Comparison of ENCODE assay signal across 1 cellular context in the genomic region with DNA sequence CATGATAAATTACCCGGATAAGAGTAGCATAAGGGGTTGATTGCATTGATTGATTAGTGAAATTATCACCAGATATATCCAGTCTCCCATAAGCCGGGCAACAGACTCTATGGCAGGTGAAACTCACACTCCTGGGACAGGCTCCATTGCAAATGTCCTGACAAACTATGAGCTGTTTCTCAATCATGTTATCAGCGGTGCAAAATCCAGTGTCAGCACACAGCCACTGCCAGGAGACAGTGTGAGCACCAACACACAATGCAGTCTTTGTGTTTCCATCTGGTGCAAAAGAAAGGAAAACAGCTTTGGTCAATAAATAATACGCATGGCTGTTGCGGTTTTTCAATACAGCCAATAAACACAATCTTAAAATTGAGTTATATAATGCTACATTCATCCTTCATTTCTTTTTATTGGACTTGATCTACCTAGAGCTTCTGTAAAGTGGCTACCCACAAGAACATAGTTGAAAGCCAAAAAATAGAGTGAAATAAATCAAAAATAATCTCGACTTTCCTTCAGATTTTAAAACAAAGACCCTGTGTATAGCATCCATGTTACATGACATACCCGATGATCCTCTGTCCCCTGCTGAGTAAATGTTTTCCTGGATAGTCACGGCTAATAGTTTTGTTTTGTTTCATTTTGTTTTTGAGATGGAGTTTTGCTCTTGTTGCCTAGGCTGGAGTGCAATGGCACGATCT.
A peak's percentile ranks its signal among the peaks of the same experiment; 100 is the strongest.
TF ChIP-seq lines count a peak whose summit lies in the region.

No MANE protein-coding gene starts in this region.

TF ChIP-seq in HepG2, 621 proteins besides CTCF, POLR2A, EP300 and RAD21 (continued from another document and continues in another):
- TF ChIP-seq, protein P1, sequence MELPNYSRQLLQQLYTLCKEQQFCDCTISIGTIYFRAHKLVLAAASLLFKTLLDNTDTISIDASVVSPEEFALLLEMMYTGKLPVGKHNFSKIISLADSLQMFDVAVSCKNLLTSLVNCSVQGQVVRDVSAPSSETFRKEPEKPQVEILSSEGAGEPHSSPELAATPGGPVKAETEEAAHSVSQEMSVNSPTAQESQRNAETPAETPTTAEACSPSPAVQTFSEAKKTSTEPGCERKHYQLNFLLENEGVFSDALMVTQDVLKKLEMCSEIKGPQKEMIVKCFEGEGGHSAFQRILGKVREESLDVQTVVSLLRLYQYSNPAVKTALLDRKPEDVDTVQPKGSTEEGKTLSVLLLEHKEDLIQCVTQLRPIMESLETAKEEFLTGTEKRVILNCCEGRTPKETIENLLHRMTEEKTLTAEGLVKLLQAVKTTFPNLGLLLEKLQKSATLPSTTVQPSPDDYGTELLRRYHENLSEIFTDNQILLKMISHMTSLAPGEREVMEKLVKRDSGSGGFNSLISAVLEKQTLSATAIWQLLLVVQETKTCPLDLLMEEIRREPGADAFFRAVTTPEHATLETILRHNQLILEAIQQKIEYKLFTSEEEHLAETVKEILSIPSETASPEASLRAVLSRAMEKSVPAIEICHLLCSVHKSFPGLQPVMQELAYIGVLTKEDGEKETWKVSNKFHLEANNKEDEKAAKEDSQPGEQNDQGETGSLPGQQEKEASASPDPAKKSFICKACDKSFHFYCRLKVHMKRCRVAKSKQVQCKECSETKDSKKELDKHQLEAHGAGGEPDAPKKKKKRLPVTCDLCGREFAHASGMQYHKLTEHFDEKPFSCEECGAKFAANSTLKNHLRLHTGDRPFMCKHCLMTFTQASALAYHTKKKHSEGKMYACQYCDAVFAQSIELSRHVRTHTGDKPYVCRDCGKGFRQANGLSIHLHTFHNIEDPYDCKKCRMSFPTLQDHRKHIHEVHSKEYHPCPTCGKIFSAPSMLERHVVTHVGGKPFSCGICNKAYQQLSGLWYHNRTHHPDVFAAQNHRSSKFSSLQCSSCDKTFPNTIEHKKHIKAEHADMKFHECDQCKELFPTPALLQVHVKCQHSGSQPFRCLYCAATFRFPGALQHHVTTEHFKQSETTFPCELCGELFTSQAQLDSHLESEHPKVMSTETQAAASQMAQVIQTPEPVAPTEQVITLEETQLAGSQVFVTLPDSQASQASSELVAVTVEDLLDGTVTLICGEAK (IDR thresholded peaks at IDR 0.05) = no peak
- TF ChIP-seq, protein P1 (CRISPR knock-in tag; IDR thresholded peaks at IDR 0.05) = no peak; the same call in 1 of the 2 replicates
- TF ChIP-seq MTA1 (CRISPR knock-in tag; IDR thresholded peaks at IDR 0.05; ENCODE audit: borderline replicate concordance) = no peak; the same call in 1 of the 2 replicates
- TF ChIP-seq RBM39 (IDR thresholded peaks at IDR 0.05; ENCODE audit: low read depth, low read length, poor library complexity, severe bottlenecking) = no peak
- TF ChIP-seq ZNF296 (CRISPR knock-in tag; conservative IDR thresholded peaks at IDR 0.05) = no peak
- no peak for TF ChIP-seq MAF1 (CRISPR knock-in tag; IDR thresholded peaks at IDR 0.05; ENCODE audit: borderline replicate concordance)
- TF ChIP-seq ZNF550 (CRISPR knock-in tag; IDR thresholded peaks at IDR 0.05; ENCODE audit: borderline replicate concordance) = no peak
- no peak for TF ChIP-seq TSC22D2 (CRISPR knock-in tag; IDR thresholded peaks at IDR 0.05; ENCODE audit: borderline replicate concordance)
- TF ChIP-seq ZMYM2 (CRISPR knock-in tag; IDR thresholded peaks at IDR 0.05) = no peak
- TF ChIP-seq ZNF850 (CRISPR knock-in tag; conservative IDR thresholded peaks at IDR 0.05) = no peak
- no peak for TF ChIP-seq ZNF761 (CRISPR knock-in tag; conservative IDR thresholded peaks at IDR 0.05)
- 0 out of 2 replicates have a peak, but pooled peaks have one; percentile 17 for TF ChIP-seq ZSCAN30 (CRISPR knock-in tag; IDR thresholded peaks at IDR 0.05)
- TF ChIP-seq HMG20B (CRISPR knock-in tag; conservative IDR thresholded peaks at IDR 0.05) = 0 out of 2 replicates have a peak, but pooled peaks have one; percentile 53
- no peak for TF ChIP-seq ZNF10 (CRISPR knock-in tag; IDR thresholded peaks at IDR 0.05; ENCODE audit: borderline replicate concordance, low read depth)
- no peak for TF ChIP-seq ZNF547 (CRISPR knock-in tag; IDR thresholded peaks at IDR 0.05)
- TF ChIP-seq ZNF383 (CRISPR knock-in tag; IDR thresholded peaks at IDR 0.05; ENCODE audit: borderline replicate concordance) = no peak
- TF ChIP-seq, protein P2, sequence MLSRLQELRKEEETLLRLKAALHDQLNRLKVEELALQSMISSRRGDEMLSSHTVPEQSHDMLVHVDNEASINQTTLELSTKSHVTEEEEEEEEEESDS (CRISPR knock-in tag; IDR thresholded peaks at IDR 0.05; ENCODE audit: borderline replicate concordance) = no peak
- no peak for TF ChIP-seq ZNF253 (CRISPR knock-in tag; IDR thresholded peaks at IDR 0.05; ENCODE audit: borderline replicate concordance)
- no peak for TF ChIP-seq SIN3A (IDR thresholded peaks at IDR 0.05; ENCODE audit: borderline replicate concordance, low read depth, low read length)
- no peak for TF ChIP-seq FLYWCH1 (CRISPR knock-in tag; IDR thresholded peaks at IDR 0.05)
- TF ChIP-seq, protein P3, sequence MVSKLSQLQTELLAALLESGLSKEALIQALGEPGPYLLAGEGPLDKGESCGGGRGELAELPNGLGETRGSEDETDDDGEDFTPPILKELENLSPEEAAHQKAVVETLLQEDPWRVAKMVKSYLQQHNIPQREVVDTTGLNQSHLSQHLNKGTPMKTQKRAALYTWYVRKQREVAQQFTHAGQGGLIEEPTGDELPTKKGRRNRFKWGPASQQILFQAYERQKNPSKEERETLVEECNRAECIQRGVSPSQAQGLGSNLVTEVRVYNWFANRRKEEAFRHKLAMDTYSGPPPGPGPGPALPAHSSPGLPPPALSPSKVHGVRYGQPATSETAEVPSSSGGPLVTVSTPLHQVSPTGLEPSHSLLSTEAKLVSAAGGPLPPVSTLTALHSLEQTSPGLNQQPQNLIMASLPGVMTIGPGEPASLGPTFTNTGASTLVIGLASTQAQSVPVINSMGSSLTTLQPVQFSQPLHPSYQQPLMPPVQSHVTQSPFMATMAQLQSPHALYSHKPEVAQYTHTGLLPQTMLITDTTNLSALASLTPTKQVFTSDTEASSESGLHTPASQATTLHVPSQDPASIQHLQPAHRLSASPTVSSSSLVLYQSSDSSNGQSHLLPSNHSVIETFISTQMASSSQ (IDR thresholded peaks at IDR 0.05; ENCODE audit: low read depth) = peak; percentile 44; the same call in 1 of the 2 replicates
- TF ChIP-seq, protein P3 (CRISPR knock-in tag; IDR thresholded peaks at IDR 0.05; ENCODE audit: borderline replicate concordance) = peak; percentile 77; the same call in 1 of the 2 replicates
- TF ChIP-seq, protein P4, sequence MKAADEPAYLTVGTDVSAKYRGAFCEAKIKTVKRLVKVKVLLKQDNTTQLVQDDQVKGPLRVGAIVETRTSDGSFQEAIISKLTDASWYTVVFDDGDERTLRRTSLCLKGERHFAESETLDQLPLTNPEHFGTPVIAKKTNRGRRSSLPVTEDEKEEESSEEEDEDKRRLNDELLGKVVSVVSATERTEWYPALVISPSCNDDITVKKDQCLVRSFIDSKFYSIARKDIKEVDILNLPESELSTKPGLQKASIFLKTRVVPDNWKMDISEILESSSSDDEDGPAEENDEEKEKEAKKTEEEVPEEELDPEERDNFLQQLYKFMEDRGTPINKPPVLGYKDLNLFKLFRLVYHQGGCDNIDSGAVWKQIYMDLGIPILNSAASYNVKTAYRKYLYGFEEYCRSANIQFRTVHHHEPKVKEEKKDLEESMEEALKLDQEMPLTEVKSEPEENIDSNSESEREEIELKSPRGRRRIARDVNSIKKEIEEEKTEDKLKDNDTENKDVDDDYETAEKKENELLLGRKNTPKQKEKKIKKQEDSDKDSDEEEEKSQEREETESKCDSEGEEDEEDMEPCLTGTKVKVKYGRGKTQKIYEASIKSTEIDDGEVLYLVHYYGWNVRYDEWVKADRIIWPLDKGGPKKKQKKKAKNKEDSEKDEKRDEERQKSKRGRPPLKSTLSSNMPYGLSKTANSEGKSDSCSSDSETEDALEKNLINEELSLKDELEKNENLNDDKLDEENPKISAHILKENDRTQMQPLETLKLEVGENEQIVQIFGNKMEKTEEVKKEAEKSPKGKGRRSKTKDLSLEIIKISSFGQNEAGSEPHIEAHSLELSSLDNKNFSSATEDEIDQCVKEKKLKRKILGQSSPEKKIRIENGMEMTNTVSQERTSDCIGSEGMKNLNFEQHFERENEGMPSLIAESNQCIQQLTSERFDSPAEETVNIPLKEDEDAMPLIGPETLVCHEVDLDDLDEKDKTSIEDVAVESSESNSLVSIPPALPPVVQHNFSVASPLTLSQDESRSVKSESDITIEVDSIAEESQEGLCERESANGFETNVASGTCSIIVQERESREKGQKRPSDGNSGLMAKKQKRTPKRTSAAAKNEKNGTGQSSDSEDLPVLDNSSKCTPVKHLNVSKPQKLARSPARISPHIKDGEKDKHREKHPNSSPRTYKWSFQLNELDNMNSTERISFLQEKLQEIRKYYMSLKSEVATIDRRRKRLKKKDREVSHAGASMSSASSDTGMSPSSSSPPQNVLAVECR (CRISPR knock-in tag; IDR thresholded peaks at IDR 0.05; ENCODE audit: borderline replicate concordance) = peak; percentile 50; the same call in 1 of the 2 replicates
- TF ChIP-seq ZNF337 (CRISPR knock-in tag; IDR thresholded peaks at IDR 0.05; ENCODE audit: borderline replicate concordance, low read depth) = peak; percentile 79; the same call in 1 of the 2 replicates
- TF ChIP-seq, protein P5, sequence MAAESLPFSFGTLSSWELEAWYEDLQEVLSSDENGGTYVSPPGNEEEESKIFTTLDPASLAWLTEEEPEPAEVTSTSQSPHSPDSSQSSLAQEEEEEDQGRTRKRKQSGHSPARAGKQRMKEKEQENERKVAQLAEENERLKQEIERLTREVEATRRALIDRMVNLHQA (CRISPR knock-in tag; IDR thresholded peaks at IDR 0.05) = 0 out of 2 replicates have a peak, but pooled peaks have one; percentile 65
- no peak for TF ChIP-seq ELF4 (CRISPR knock-in tag; IDR thresholded peaks at IDR 0.05; ENCODE audit: borderline replicate concordance)
- peak; percentile 75; the same call in 1 of the 2 replicates for TF ChIP-seq KLF12 (CRISPR knock-in tag; IDR thresholded peaks at IDR 0.05; ENCODE audit: borderline replicate concordance)
- peak; percentile 35; the same call in 1 of the 2 replicates for TF ChIP-seq JUND (CRISPR knock-in tag; IDR thresholded peaks at IDR 0.05)
- TF ChIP-seq, protein P6, sequence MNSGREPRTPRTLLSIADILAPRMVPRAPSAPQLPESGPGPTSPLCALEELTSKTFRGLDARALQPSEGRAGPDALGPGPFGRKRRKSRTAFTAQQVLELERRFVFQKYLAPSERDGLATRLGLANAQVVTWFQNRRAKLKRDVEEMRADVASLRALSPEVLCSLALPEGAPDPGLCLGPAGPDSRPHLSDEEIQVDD (CRISPR knock-in tag; IDR thresholded peaks at IDR 0.05; ENCODE audit: borderline replicate concordance) = no peak
- TF ChIP-seq MAFG (CRISPR knock-in tag; IDR thresholded peaks at IDR 0.05) = no peak
- TF ChIP-seq ZNF232 (CRISPR knock-in tag; IDR thresholded peaks at IDR 0.05; ENCODE audit: borderline replicate concordance) = peak; percentile 86; the same call in 1 of the 2 replicates
